Comparison of ENCODE assay signal across 1 cellular context in the genomic region with DNA sequence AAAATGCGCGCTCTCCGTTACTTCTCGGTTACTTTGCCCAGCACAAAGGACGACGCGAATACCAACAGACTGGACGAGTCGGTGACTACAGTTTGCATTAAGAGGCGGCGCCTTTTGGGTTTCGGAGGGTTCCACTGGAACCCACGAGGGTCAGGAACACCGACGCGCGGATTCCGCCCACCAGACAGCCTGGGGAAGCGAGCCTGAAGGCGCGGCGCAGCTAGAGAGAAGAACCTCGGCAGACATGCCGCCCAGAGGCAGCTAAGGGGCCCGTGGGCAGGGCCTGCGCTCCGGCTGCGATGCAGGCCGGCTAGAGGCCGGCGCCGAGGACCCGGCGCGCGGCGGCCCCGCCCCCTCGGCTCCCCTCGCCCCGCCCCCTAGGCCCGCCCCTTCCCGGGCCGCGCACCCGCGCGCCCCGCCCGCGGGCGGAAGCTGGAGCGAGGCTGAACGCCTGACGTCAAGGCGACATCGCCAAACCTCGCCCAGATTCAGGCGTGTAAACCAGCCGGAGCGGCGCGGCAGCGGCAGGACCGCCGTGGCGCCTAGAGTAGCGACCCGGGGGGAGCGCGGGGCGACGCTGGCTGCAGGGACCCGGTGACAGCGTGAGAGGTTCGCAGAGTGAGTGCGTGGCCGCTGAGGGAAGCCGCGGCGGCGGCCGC.
A peak's percentile ranks its signal among the peaks of the same experiment; 100 is the strongest.
TF ChIP-seq lines count a peak whose summit lies in the region.

A gene (plus strand): TSS at position 465 of the 659 bp plus-strand sequence. CDS start 37,826 bp downstream, outside the sequence.

TF ChIP-seq in HepG2, 621 proteins besides CTCF, POLR2A, EP300 and RAD21 (continued from another document and continues in another):
- TF ChIP-seq, protein P1, sequence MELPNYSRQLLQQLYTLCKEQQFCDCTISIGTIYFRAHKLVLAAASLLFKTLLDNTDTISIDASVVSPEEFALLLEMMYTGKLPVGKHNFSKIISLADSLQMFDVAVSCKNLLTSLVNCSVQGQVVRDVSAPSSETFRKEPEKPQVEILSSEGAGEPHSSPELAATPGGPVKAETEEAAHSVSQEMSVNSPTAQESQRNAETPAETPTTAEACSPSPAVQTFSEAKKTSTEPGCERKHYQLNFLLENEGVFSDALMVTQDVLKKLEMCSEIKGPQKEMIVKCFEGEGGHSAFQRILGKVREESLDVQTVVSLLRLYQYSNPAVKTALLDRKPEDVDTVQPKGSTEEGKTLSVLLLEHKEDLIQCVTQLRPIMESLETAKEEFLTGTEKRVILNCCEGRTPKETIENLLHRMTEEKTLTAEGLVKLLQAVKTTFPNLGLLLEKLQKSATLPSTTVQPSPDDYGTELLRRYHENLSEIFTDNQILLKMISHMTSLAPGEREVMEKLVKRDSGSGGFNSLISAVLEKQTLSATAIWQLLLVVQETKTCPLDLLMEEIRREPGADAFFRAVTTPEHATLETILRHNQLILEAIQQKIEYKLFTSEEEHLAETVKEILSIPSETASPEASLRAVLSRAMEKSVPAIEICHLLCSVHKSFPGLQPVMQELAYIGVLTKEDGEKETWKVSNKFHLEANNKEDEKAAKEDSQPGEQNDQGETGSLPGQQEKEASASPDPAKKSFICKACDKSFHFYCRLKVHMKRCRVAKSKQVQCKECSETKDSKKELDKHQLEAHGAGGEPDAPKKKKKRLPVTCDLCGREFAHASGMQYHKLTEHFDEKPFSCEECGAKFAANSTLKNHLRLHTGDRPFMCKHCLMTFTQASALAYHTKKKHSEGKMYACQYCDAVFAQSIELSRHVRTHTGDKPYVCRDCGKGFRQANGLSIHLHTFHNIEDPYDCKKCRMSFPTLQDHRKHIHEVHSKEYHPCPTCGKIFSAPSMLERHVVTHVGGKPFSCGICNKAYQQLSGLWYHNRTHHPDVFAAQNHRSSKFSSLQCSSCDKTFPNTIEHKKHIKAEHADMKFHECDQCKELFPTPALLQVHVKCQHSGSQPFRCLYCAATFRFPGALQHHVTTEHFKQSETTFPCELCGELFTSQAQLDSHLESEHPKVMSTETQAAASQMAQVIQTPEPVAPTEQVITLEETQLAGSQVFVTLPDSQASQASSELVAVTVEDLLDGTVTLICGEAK (IDR thresholded peaks at IDR 0.05) = no peak
- TF ChIP-seq, protein P1 (CRISPR knock-in tag; IDR thresholded peaks at IDR 0.05) = 0 out of 2 replicates have a peak, but pooled peaks have one; percentile 18
- TF ChIP-seq THYN1 (CRISPR knock-in tag; IDR thresholded peaks at IDR 0.05; ENCODE audit: borderline replicate concordance, low read depth) (no peak), ZNF746 (CRISPR knock-in tag; IDR thresholded peaks at IDR 0.05) (no peak), ZNF264 (CRISPR knock-in tag; IDR thresholded peaks at IDR 0.05) (peak; percentile 58; the same call in 1 of the 2 replicates), ZNF292 (CRISPR knock-in tag; IDR thresholded peaks at IDR 0.05; ENCODE audit: borderline replicate concordance, low read depth) (peak; percentile 66; the same call in 1 of the 2 replicates), ZNF772 (CRISPR knock-in tag; IDR thresholded peaks at IDR 0.05) (no peak), ARNTL (CRISPR knock-in tag; IDR thresholded peaks at IDR 0.05) (no peak), ZNF547 (CRISPR knock-in tag; IDR thresholded peaks at IDR 0.05) (0 out of 2 replicates have a peak, but pooled peaks have one; percentile 53), RXRA (CRISPR knock-in tag; IDR thresholded peaks at IDR 0.05) (0 out of 2 replicates have a peak, but pooled peaks have one; percentile 27), TCF7L2 (IDR thresholded peaks at IDR 0.05; ENCODE audit: low read depth, low read length) (no peak), RBM39 (IDR thresholded peaks at IDR 0.05; ENCODE audit: low read depth, low read length, poor library complexity, severe bottlenecking) (peak; percentile 42), SMAD1 (CRISPR knock-in tag; IDR thresholded peaks at IDR 0.05; ENCODE audit: borderline replicate concordance, low read depth) (no peak), PITX1 (CRISPR knock-in tag; IDR thresholded peaks at IDR 0.05) (peak; percentile 56), ELF4 (CRISPR knock-in tag; IDR thresholded peaks at IDR 0.05; ENCODE audit: borderline replicate concordance) (no peak), KLF9 (CRISPR knock-in tag; IDR thresholded peaks at IDR 0.05; ENCODE audit: low read depth) (no peak), SAFB2 (CRISPR knock-in tag; IDR thresholded peaks at IDR 0.05; ENCODE audit: borderline replicate concordance, low read depth) (no peak), ELF1 (CRISPR knock-in tag; IDR thresholded peaks at IDR 0.05) (peak; percentile 39; the same call in 1 of the 2 replicates), ZNF354B (CRISPR knock-in tag; IDR thresholded peaks at IDR 0.05) (no peak), EEA1 (CRISPR knock-in tag; IDR thresholded peaks at IDR 0.05; ENCODE audit: borderline replicate concordance) (no peak), ZSCAN22 (CRISPR knock-in tag; IDR thresholded peaks at IDR 0.05) (no peak), SALL1 (CRISPR knock-in tag; IDR thresholded peaks at IDR 0.05) (peak; percentile 58), KAT8 (CRISPR knock-in tag; IDR thresholded peaks at IDR 0.05) (peak; percentile 45), MEIS1 (CRISPR knock-in tag; IDR thresholded peaks at IDR 0.05; ENCODE audit: borderline replicate concordance) (no peak), SMYD3 (CRISPR knock-in tag; IDR thresholded peaks at IDR 0.05) (no peak)
- TF ChIP-seq, protein P2, sequence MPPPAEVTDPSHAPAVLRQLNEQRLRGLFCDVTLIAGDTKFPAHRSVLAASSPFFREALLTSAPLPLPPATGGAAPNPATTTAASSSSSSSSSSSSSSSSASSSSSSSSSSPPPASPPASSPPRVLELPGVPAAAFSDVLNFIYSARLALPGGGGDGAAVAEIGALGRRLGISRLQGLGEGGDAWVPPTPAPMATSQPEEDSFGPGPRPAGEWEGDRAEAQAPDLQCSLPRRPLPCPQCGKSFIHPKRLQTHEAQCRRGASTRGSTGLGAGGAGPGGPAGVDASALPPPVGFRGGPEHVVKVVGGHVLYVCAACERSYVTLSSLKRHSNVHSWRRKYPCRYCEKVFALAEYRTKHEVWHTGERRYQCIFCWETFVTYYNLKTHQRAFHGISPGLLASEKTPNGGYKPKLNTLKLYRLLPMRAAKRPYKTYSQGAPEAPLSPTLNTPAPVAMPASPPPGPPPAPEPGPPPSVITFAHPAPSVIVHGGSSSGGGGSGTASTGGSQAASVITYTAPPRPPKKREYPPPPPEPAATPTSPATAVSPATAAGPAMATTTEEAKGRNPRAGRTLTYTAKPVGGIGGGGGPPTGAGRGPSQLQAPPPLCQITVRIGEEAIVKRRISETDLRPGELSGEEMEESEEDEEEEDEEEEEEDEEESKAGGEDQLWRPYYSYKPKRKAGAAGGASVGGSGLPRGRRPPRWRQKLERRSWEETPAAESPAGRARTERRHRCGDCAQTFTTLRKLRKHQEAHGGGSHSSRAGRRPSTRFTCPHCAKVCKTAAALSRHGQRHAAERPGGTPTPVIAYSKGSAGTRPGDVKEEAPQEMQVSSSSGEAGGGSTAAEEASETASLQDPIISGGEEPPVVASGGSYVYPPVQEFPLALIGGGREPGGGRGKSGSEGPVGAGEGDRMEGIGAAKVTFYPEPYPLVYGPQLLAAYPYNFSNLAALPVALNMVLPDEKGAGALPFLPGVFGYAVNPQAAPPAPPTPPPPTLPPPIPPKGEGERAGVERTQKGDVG (CRISPR knock-in tag; IDR thresholded peaks at IDR 0.05; ENCODE audit: borderline replicate concordance) = no peak
- TF ChIP-seq, protein P3, sequence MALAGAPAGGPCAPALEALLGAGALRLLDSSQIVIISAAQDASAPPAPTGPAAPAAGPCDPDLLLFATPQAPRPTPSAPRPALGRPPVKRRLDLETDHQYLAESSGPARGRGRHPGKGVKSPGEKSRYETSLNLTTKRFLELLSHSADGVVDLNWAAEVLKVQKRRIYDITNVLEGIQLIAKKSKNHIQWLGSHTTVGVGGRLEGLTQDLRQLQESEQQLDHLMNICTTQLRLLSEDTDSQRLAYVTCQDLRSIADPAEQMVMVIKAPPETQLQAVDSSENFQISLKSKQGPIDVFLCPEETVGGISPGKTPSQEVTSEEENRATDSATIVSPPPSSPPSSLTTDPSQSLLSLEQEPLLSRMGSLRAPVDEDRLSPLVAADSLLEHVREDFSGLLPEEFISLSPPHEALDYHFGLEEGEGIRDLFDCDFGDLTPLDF (CRISPR knock-in tag; IDR thresholded peaks at IDR 0.05) = no peak
- TF ChIP-seq, protein P4, sequence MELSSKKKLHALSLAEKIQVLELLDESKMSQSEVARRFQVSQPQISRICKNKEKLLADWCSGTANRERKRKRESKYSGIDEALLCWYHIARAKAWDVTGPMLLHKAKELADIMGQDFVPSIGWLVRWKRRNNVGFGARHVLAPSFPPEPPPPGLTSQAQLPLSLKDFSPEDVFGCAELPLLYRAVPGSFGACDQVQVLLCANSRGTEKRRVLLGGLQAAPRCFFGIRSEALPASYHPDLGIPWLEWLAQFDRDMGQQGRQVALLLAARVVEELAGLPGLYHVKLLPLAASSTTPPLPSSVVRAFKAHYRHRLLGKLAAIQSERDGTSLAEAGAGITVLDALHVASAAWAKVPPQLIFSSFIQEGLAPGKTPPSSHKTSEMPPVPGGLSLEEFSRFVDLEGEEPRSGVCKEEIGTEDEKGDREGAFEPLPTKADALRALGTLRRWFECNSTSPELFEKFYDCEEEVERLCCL (CRISPR knock-in tag; IDR thresholded peaks at IDR 0.05; ENCODE audit: borderline replicate concordance) = no peak
- TF ChIP-seq, protein P5, sequence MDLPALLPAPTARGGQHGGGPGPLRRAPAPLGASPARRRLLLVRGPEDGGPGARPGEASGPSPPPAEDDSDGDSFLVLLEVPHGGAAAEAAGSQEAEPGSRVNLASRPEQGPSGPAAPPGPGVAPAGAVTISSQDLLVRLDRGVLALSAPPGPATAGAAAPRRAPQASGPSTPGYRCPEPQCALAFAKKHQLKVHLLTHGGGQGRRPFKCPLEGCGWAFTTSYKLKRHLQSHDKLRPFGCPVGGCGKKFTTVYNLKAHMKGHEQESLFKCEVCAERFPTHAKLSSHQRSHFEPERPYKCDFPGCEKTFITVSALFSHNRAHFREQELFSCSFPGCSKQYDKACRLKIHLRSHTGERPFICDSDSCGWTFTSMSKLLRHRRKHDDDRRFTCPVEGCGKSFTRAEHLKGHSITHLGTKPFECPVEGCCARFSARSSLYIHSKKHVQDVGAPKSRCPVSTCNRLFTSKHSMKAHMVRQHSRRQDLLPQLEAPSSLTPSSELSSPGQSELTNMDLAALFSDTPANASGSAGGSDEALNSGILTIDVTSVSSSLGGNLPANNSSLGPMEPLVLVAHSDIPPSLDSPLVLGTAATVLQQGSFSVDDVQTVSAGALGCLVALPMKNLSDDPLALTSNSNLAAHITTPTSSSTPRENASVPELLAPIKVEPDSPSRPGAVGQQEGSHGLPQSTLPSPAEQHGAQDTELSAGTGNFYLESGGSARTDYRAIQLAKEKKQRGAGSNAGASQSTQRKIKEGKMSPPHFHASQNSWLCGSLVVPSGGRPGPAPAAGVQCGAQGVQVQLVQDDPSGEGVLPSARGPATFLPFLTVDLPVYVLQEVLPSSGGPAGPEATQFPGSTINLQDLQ (CRISPR knock-in tag; IDR thresholded peaks at IDR 0.05) = no peak
- TF ChIP-seq, protein P6, sequence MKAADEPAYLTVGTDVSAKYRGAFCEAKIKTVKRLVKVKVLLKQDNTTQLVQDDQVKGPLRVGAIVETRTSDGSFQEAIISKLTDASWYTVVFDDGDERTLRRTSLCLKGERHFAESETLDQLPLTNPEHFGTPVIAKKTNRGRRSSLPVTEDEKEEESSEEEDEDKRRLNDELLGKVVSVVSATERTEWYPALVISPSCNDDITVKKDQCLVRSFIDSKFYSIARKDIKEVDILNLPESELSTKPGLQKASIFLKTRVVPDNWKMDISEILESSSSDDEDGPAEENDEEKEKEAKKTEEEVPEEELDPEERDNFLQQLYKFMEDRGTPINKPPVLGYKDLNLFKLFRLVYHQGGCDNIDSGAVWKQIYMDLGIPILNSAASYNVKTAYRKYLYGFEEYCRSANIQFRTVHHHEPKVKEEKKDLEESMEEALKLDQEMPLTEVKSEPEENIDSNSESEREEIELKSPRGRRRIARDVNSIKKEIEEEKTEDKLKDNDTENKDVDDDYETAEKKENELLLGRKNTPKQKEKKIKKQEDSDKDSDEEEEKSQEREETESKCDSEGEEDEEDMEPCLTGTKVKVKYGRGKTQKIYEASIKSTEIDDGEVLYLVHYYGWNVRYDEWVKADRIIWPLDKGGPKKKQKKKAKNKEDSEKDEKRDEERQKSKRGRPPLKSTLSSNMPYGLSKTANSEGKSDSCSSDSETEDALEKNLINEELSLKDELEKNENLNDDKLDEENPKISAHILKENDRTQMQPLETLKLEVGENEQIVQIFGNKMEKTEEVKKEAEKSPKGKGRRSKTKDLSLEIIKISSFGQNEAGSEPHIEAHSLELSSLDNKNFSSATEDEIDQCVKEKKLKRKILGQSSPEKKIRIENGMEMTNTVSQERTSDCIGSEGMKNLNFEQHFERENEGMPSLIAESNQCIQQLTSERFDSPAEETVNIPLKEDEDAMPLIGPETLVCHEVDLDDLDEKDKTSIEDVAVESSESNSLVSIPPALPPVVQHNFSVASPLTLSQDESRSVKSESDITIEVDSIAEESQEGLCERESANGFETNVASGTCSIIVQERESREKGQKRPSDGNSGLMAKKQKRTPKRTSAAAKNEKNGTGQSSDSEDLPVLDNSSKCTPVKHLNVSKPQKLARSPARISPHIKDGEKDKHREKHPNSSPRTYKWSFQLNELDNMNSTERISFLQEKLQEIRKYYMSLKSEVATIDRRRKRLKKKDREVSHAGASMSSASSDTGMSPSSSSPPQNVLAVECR (CRISPR knock-in tag; IDR thresholded peaks at IDR 0.05; ENCODE audit: borderline replicate concordance) = peak; percentile 60; the same call in 1 of the 2 replicates
